1 cellular context compared by ENCODE assay signal in the genomic region with DNA sequence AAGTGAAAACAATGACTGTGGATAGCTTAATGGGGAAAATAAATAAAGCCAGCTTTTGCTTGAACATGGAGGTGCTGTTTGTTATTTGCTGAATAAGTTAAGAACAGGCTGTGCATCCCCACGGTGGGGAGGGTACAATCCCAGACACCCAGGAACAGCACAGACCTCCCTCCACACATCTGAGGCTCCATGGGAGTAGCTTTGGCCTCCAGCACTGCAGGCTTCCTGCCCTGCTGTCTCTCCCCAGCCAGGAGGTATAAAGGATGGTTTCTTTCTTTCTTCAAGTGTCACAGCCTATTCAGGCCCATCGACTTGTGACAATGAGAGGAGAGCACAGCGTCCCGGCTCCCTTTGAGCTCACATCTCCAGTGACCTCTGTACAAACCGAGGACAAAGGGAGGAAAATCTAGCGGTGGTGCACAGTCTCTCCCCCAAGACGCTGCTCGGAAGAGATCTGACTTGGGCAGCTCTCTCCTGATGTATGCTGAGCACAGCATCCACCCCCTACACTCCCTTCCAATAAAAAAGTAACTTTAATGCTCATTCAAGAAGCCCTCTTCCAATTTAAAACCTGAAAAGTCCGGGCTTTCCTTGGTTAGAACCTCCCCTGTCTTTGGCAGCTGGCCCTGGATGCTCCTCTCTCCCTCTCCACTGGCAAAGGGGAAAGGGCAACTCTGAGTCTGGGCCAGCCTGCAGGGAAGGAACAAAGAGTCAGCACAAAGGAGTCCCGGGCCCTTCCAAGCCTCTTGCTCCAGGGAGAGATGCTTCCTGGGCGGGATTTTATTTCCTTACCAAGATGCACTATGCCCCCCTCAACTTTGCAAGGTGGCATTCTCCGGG.
TF ChIP-seq lines count a peak whose summit lies in the region.

No MANE protein-coding gene starts in this region.

TF ChIP-seq in GM23338, 12 proteins besides CTCF, POLR2A, EP300 and RAD21 (continued from another document):
- TF ChIP-seq, protein P1, sequence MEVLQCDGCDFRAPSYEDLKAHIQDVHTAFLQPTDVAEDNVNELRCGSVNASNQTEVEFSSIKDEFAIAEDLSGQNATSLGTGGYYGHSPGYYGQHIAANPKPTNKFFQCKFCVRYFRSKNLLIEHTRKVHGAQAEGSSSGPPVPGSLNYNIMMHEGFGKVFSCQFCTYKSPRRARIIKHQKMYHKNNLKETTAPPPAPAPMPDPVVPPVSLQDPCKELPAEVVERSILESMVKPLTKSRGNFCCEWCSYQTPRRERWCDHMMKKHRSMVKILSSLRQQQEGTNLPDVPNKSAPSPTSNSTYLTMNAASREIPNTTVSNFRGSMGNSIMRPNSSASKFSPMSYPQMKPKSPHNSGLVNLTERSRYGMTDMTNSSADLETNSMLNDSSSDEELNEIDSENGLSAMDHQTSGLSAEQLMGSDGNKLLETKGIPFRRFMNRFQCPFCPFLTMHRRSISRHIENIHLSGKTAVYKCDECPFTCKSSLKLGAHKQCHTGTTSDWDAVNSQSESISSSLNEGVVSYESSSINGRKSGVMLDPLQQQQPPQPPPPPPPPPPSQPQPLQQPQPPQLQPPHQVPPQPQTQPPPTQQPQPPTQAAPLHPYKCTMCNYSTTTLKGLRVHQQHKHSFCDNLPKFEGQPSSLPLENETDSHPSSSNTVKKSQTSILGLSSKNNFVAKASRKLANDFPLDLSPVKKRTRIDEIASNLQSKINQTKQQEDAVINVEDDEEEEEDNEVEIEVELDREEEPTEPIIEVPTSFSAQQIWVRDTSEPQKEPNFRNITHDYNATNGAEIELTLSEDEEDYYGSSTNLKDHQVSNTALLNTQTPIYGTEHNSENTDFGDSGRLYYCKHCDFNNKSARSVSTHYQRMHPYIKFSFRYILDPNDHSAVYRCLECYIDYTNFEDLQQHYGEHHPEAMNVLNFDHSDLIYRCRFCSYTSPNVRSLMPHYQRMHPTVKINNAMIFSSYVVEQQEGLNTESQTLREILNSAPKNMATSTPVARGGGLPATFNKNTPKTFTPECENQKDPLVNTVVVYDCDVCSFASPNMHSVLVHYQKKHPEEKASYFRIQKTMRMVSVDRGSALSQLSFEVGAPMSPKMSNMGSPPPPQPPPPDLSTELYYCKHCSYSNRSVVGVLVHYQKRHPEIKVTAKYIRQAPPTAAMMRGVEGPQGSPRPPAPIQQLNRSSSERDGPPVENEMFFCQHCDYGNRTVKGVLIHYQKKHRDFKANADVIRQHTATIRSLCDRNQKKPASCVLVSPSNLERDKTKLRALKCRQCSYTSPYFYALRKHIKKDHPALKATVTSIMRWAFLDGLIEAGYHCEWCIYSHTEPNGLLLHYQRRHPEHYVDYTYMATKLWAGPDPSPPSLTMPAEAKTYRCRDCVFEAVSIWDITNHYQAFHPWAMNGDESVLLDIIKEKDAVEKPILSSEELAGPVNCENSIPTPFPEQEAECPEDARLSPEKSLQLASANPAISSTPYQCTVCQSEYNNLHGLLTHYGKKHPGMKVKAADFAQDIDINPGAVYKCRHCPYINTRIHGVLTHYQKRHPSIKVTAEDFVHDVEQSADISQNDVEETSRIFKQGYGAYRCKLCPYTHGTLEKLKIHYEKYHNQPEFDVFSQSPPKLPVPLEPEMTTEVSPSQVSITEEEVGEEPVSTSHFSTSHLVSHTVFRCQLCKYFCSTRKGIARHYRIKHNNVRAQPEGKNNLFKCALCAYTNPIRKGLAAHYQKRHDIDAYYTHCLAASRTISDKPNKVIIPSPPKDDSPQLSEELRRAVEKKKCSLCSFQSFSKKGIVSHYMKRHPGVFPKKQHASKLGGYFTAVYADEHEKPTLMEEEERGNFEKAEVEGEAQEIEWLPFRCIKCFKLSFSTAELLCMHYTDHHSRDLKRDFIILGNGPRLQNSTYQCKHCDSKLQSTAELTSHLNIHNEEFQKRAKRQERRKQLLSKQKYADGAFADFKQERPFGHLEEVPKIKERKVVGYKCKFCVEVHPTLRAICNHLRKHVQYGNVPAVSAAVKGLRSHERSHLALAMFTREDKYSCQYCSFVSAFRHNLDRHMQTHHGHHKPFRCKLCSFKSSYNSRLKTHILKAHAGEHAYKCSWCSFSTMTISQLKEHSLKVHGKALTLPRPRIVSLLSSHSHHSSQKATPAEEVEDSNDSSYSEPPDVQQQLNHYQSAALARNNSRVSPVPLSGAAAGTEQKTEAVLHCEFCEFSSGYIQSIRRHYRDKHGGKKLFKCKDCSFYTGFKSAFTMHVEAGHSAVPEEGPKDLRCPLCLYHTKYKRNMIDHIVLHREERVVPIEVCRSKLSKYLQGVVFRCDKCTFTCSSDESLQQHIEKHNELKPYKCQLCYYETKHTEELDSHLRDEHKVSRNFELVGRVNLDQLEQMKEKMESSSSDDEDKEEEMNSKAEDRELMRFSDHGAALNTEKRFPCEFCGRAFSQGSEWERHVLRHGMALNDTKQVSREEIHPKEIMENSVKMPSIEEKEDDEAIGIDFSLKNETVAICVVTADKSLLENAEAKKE (CRISPR knock-in tag; IDR thresholded peaks at IDR 0.05) = no peak
- TF ChIP-seq ZNF331 (CRISPR knock-in tag; IDR thresholded peaks at IDR 0.05; ENCODE audit: low read depth) (no peak), EZH2phosphoT487 (IDR thresholded peaks at IDR 0.05; ENCODE audit: unreplicated experiment) (no peak)
- TF ChIP-seq, protein P2, sequence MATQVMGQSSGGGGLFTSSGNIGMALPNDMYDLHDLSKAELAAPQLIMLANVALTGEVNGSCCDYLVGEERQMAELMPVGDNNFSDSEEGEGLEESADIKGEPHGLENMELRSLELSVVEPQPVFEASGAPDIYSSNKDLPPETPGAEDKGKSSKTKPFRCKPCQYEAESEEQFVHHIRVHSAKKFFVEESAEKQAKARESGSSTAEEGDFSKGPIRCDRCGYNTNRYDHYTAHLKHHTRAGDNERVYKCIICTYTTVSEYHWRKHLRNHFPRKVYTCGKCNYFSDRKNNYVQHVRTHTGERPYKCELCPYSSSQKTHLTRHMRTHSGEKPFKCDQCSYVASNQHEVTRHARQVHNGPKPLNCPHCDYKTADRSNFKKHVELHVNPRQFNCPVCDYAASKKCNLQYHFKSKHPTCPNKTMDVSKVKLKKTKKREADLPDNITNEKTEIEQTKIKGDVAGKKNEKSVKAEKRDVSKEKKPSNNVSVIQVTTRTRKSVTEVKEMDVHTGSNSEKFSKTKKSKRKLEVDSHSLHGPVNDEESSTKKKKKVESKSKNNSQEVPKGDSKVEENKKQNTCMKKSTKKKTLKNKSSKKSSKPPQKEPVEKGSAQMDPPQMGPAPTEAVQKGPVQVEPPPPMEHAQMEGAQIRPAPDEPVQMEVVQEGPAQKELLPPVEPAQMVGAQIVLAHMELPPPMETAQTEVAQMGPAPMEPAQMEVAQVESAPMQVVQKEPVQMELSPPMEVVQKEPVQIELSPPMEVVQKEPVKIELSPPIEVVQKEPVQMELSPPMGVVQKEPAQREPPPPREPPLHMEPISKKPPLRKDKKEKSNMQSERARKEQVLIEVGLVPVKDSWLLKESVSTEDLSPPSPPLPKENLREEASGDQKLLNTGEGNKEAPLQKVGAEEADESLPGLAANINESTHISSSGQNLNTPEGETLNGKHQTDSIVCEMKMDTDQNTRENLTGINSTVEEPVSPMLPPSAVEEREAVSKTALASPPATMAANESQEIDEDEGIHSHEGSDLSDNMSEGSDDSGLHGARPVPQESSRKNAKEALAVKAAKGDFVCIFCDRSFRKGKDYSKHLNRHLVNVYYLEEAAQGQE (IDR thresholded peaks at IDR 0.05; ENCODE audit: unreplicated experiment) = no peak
TF ChIP-seq in GM23338: peak in this region for 0.
